Comparison of ENCODE assay signal across 8 cellular contexts in genomic region chr2:201451330-201452057, GRCh38. TPM values are rescaled to one million over a fixed set of nuclear protein-coding genes. Genes with fewer than 3 reads are reported as not detected.
A peak's percentile ranks its signal among the peaks of the same experiment; 100 is the strongest.
DNase-seq lines count a peak whose midpoint lies in the region; ATAC-seq and TF ChIP-seq lines count a peak whose summit lies in the region.

A gene with protein sequence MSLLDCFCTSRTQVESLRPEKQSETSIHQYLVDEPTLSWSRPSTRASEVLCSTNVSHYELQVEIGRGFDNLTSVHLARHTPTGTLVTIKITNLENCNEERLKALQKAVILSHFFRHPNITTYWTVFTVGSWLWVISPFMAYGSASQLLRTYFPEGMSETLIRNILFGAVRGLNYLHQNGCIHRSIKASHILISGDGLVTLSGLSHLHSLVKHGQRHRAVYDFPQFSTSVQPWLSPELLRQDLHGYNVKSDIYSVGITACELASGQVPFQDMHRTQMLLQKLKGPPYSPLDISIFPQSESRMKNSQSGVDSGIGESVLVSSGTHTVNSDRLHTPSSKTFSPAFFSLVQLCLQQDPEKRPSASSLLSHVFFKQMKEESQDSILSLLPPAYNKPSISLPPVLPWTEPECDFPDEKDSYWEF (plus strand): TSS chr2:201451740. CDS start chr2:201454841, 3,101 bp downstream.
TSS of gene TRAK2 (minus strand) at chr2:201451458. CDS start at chr2:201420507, 30,951 bp downstream.

- H3K36me3 ChIP-seq in liver (ENCODE audit: control insufficient read depth in 4 of 4, insufficient read depth in 3 of 4, low read depth in 1 of 4, low read length in 3 of 4) = no peaks in the 10 kb centered on the region

- no peaks in the 10 kb centered on the region for H3K27me3 ChIP-seq in CD4-positive, alpha-beta T cell (ENCODE audit: control insufficient read depth, insufficient read depth, low read length)
- H3K27me3 ChIP-seq in liver (ENCODE audit: control insufficient read depth in 4 of 4, insufficient read depth in 4 of 4, low read length in 3 of 4) = no peaks in the 10 kb centered on the region

- H3K4me1 Mint-ChIP-seq in CD4-positive, alpha-beta T cell (ENCODE audit: low read depth) = peaks cover 60% of the 10 kb centered on the region

- H3K9me3 ChIP-seq in CD4-positive, alpha-beta T cell (ENCODE audit: control insufficient read depth, low read length) = no peaks in the 10 kb centered on the region
- H3K9me3 ChIP-seq in liver (ENCODE audit: control insufficient read depth in 4 of 4, low read length in 3 of 4) = no peaks in the 10 kb centered on the region

- peak; percentile 45 to 46 for TF ChIP-seq RAD21 in liver (IDR thresholded peaks at IDR 0.05)

- H3K27ac Mint-ChIP-seq in CD4-positive, alpha-beta T cell = peak within 1 kb of the TSS; percentile 98

- peak within 1 kb of the TSS; percentile 83 to 91 (median 91) for H3K4me3 ChIP-seq in liver (ENCODE audit: low read depth in 1 of 3, low read length in 3 of 3)

- intact Hi-C loops in CD4-positive, alpha-beta T cell (cut with DNase I, micrococcal nuclease) = loop anchor here (2.0 to 10.0 kb wide), 12 partner anchors 19 to 1563 kb away; partner anchors contain the start of genes TMEM237 (in 2 of the 2), BZW1 (in 1 of the 2), CASP8 (in 1 of the 2) and CLK1 (in 1 of the 2)

- peak within 1 kb of the TSS; percentile 66 to 82 for H3K9ac ChIP-seq in liver (ENCODE audit: low read depth in 1 of 2, low read length in 2 of 2)

- TF ChIP-seq CTCF in CD4-positive, alpha-beta T cell (IDR thresholded peaks at IDR 0.05) = no peak
- TF ChIP-seq CTCF in liver (IDR thresholded peaks at IDR 0.05; ENCODE audit: low read depth, low read length, missing input control) = peak; percentile 1

- H3K9me3 Mint-ChIP-seq in CD4-positive, alpha-beta T cell = no peaks in the 10 kb centered on the region

- no peaks in the 10 kb centered on the region for H3K27me3 Mint-ChIP-seq in CD4-positive, alpha-beta T cell

- peak; percentile 84 for ATAC-seq in CD4-positive, alpha-beta T cell (ENCODE audit: poor library complexity)
- ATAC-seq in GM19397 (IDR thresholded peaks at IDR 0.05; ENCODE audit: unreplicated experiment) (peak; percentile 97), HG03571 (IDR thresholded peaks at IDR 0.05; ENCODE audit: unreplicated experiment) (peak; percentile 96)

- H3K36me3 Mint-ChIP-seq in CD4-positive, alpha-beta T cell (ENCODE audit: low read depth) = peaks cover 24% of the 10 kb centered on the region

- POLR2A ChIA-PET in CD4-positive, alpha-beta T cell (lab: Charles Lee) = interaction anchor here (0.6 to 3.8 kb wide), 33 partner anchors 9 to 1788 kb away, joined by 3 to 48 read pairs (median 5); partner anchors contain the start of genes ALS2, BZW1, CFLAR and CLK1

- WGBS in liver = under 1% methylated on average over 75 of the region's 75 CpGs

- peak within 1 kb of the TSS; percentile 85 for H3K27ac ChIP-seq in CD4-positive, alpha-beta T cell (ENCODE audit: low read depth, low read length)
- peak within 1 kb of the TSS; percentile 62 to 87 for H3K27ac ChIP-seq in liver (ENCODE audit: low read depth in 1 of 2, low read length in 2 of 2)

- H3K4me1 ChIP-seq in liver (ENCODE audit: control insufficient read depth in 4 of 4, insufficient read depth in 4 of 4, low read length in 3 of 4) = peaks cover 7 to 32% (median 19%) of the 10 kb centered on the region in 4 donors

- peak within 1 kb of the TSS; percentile 97 for H3K4me3 Mint-ChIP-seq in CD4-positive, alpha-beta T cell

- peak; percentile 87 to 93 (median 90) for DNase-seq in CD4-positive, alpha-beta T cell
- DNase-seq in NCI-H82 (lab: John Stamatoyannopoulos, UW) = peak; percentile 97
- DNase-seq in activated CD4-positive, alpha-beta T cell treated with anti-CD3 and anti-CD28 coated beads, Interleukin-2, amount 50 U/mL, for 48 hours = peak; percentile 95 to 96
- DNase-seq in dermis microvascular lymphatic vessel endothelial cell (ENCODE audit: low read depth in 2 of 2) = peak; percentile 93 to 95
- DNase-seq in stimulated activated CD4-positive, alpha-beta T cell treated with anti-CD3 and anti-CD28 coated beads, Interleukin-4, amount 100 ng/mL, for 24 hours = peak; percentile 96

- CTCF ChIA-PET in CD4-positive, alpha-beta T cell (lab: Charles Lee) = interaction anchor here (0.7 to 2.2 kb wide), 9 partner anchors 10 to 488 kb away, joined by 3 to 8 read pairs (median 4); partner anchors contain the start of gene ORC2

TF ChIP-seq in liver, 16 proteins besides CTCF, POLR2A, EP300 and RAD21:
- peak; percentile 65 for TF ChIP-seq TAF1 (conservative IDR thresholded peaks at IDR 0.05)
- TF ChIP-seq, protein P1, sequence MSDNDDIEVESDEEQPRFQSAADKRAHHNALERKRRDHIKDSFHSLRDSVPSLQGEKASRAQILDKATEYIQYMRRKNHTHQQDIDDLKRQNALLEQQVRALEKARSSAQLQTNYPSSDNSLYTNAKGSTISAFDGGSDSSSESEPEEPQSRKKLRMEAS (IDR thresholded peaks at IDR 0.05) = peak; percentile 34
- peak in 1 of 2 donors; percentile 14 for TF ChIP-seq JUND (IDR thresholded peaks at IDR 0.05)
- TF ChIP-seq ATF3 (IDR thresholded peaks at IDR 0.05) = no peak
- peak in 1 of 2 donors; percentile 53 for TF ChIP-seq HNF4A (conservative IDR thresholded peaks at IDR 0.05)
- peak in 1 of 2 donors; percentile 75 for TF ChIP-seq EGR1 (IDR thresholded peaks at IDR 0.05; ENCODE audit: low read depth in 2 of 2)
- TF ChIP-seq FOXA2 (IDR thresholded peaks at IDR 0.05) = no peak
- TF ChIP-seq NR2F2 (IDR thresholded peaks at IDR 0.05) = peak; percentile 75
- TF ChIP-seq RXRA (IDR thresholded peaks at IDR 0.05) = peak; percentile 75 to 84
- TF ChIP-seq YY1 (IDR thresholded peaks at IDR 0.05) = peak; percentile 96
- no peak for TF ChIP-seq HNF4G (IDR thresholded peaks at IDR 0.05)
- TF ChIP-seq, protein P2, sequence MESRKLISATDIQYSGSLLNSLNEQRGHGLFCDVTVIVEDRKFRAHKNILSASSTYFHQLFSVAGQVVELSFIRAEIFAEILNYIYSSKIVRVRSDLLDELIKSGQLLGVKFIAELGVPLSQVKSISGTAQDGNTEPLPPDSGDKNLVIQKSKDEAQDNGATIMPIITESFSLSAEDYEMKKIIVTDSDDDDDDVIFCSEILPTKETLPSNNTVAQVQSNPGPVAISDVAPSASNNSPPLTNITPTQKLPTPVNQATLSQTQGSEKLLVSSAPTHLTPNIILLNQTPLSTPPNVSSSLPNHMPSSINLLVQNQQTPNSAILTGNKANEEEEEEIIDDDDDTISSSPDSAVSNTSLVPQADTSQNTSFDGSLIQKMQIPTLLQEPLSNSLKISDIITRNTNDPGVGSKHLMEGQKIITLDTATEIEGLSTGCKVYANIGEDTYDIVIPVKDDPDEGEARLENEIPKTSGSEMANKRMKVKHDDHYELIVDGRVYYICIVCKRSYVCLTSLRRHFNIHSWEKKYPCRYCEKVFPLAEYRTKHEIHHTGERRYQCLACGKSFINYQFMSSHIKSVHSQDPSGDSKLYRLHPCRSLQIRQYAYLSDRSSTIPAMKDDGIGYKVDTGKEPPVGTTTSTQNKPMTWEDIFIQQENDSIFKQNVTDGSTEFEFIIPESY (IDR thresholded peaks at IDR 0.05) = peak; percentile 75
- peak; percentile 74 for TF ChIP-seq FOXA1 (IDR thresholded peaks at IDR 0.05)
- TF ChIP-seq SP1 (IDR thresholded peaks at IDR 0.05) = peak; percentile 81
- peak in 1 of 2 donors; percentile 76 for TF ChIP-seq GABPA (IDR thresholded peaks at IDR 0.05 in 1 of 2, conservative IDR thresholded peaks at IDR 0.05 in 1 of 2)
- TF ChIP-seq REST (IDR thresholded peaks at IDR 0.05) = peak; percentile 58

RNA-seq across cellular contexts. Expression of the first gene that starts in this region (rescaled TPM):
- 1 to 10 TPM; 4.2 to 5.6 TPM for total RNA-seq in CD4-positive, alpha-beta T cell
- total RNA-seq in dermis microvascular lymphatic vessel endothelial cell = 15.2 and 20.5 TPM in 2 replicates
- total RNA-seq in liver = 100 to 1,000 TPM in 1 of 2 donors, 10 to 100 TPM in 1; 56.1 to 199 TPM
- polyA plus RNA-seq in liver = 10 to 100 TPM; 35.9 to 78.6 TPM

RNA-seq across cellular contexts. Expression of gene TRAK2, which starts in this region (rescaled TPM):
- total RNA-seq in CD4-positive, alpha-beta T cell = 10 to 100 TPM; 32.5 to 35.6 TPM
- total RNA-seq in dermis microvascular lymphatic vessel endothelial cell (27.1 and 30.2 TPM in 2 replicates), liver (100 to 1,000 TPM in 1 of 2 donors, 10 to 100 TPM in 1; 18.7 to 207 TPM)
- polyA plus RNA-seq in liver = 1 to 10 TPM; 6.1 to 6.2 TPM

Comparison
In these comparisons a context has a peak if more than half of its experiments do, and no peak if none do; other contexts are left out.
1. Peak in every context shown above with its lines: DNase-seq, ATAC-seq, H3K4me3 ChIP-seq and H3K27ac ChIP-seq.